In the genomic region with DNA sequence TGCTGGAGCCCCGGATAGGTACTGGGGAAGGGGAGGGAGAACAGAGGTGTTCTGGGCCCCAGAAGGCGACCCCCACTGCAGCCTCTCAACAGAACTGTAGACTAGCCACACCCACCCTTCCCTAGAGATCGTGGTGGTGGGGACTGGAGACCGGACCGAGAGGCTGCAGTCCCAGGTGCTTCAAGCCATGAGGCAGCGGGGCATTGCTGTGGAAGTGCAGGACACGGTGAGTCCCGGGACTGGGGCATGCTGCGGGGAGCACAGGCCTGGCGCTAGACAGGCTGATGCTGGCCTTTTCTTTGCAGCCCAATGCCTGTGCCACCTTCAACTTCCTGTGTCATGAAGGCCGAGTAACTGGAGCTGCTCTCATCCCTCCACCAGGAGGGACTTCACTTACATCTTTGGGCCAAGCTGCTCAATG, we compare ENCODE assay signal across 1 cellular context.
A peak's percentile ranks its signal among the peaks of the same experiment; 100 is the strongest.
TF ChIP-seq lines count a peak whose summit lies in the region.

No MANE protein-coding gene starts in this region.

TF ChIP-seq in HepG2, 621 proteins besides CTCF, POLR2A, EP300 and RAD21:
- TF ChIP-seq, protein P1, sequence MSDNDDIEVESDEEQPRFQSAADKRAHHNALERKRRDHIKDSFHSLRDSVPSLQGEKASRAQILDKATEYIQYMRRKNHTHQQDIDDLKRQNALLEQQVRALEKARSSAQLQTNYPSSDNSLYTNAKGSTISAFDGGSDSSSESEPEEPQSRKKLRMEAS (IDR thresholded peaks at IDR 0.05), result peak; percentile 20; the same call in 1 of the 2 replicates
- 0 out of 2 replicates have a peak, but pooled peaks have one; percentile 26 for TF ChIP-seq HNRNPL (IDR thresholded peaks at IDR 0.05; ENCODE audit: low read depth, low read length)
- no peak for TF ChIP-seq MBD4 (IDR thresholded peaks at IDR 0.05; ENCODE audit: borderline replicate concordance, low read length)
- no peak for TF ChIP-seq ZNF570 (CRISPR knock-in tag; IDR thresholded peaks at IDR 0.05; ENCODE audit: borderline replicate concordance)
- 0 out of 2 replicates have a peak, but pooled peaks have one; percentile 21 for TF ChIP-seq KLF9 (CRISPR knock-in tag; IDR thresholded peaks at IDR 0.05; ENCODE audit: low read depth)
- TF ChIP-seq, protein P2, sequence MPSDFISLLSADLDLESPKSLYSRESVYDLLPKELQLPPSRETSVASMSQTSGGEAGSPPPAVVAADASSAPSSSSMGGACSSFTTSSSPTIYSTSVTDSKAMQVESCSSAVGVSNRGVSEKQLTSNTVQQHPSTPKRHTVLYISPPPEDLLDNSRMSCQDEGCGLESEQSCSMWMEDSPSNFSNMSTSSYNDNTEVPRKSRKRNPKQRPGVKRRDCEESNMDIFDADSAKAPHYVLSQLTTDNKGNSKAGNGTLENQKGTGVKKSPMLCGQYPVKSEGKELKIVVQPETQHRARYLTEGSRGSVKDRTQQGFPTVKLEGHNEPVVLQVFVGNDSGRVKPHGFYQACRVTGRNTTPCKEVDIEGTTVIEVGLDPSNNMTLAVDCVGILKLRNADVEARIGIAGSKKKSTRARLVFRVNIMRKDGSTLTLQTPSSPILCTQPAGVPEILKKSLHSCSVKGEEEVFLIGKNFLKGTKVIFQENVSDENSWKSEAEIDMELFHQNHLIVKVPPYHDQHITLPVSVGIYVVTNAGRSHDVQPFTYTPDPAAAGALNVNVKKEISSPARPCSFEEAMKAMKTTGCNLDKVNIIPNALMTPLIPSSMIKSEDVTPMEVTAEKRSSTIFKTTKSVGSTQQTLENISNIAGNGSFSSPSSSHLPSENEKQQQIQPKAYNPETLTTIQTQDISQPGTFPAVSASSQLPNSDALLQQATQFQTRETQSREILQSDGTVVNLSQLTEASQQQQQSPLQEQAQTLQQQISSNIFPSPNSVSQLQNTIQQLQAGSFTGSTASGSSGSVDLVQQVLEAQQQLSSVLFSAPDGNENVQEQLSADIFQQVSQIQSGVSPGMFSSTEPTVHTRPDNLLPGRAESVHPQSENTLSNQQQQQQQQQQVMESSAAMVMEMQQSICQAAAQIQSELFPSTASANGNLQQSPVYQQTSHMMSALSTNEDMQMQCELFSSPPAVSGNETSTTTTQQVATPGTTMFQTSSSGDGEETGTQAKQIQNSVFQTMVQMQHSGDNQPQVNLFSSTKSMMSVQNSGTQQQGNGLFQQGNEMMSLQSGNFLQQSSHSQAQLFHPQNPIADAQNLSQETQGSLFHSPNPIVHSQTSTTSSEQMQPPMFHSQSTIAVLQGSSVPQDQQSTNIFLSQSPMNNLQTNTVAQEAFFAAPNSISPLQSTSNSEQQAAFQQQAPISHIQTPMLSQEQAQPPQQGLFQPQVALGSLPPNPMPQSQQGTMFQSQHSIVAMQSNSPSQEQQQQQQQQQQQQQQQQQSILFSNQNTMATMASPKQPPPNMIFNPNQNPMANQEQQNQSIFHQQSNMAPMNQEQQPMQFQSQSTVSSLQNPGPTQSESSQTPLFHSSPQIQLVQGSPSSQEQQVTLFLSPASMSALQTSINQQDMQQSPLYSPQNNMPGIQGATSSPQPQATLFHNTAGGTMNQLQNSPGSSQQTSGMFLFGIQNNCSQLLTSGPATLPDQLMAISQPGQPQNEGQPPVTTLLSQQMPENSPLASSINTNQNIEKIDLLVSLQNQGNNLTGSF (CRISPR knock-in tag; IDR thresholded peaks at IDR 0.05), result no peak
- TF ChIP-seq ZNF619 (CRISPR knock-in tag; IDR thresholded peaks at IDR 0.05), result no peak
- peak; percentile 33 for TF ChIP-seq TEAD3 (CRISPR knock-in tag; optimal IDR thresholded peaks at IDR 0.05; ENCODE audit: borderline replicate concordance)
- 0 out of 2 replicates have a peak, but pooled peaks have one; percentile 30 for TF ChIP-seq GZF1 (CRISPR knock-in tag; IDR thresholded peaks at IDR 0.05)
- no peak for TF ChIP-seq ZSCAN9 (CRISPR knock-in tag; IDR thresholded peaks at IDR 0.05; ENCODE audit: borderline replicate concordance)
- TF ChIP-seq, protein P3, sequence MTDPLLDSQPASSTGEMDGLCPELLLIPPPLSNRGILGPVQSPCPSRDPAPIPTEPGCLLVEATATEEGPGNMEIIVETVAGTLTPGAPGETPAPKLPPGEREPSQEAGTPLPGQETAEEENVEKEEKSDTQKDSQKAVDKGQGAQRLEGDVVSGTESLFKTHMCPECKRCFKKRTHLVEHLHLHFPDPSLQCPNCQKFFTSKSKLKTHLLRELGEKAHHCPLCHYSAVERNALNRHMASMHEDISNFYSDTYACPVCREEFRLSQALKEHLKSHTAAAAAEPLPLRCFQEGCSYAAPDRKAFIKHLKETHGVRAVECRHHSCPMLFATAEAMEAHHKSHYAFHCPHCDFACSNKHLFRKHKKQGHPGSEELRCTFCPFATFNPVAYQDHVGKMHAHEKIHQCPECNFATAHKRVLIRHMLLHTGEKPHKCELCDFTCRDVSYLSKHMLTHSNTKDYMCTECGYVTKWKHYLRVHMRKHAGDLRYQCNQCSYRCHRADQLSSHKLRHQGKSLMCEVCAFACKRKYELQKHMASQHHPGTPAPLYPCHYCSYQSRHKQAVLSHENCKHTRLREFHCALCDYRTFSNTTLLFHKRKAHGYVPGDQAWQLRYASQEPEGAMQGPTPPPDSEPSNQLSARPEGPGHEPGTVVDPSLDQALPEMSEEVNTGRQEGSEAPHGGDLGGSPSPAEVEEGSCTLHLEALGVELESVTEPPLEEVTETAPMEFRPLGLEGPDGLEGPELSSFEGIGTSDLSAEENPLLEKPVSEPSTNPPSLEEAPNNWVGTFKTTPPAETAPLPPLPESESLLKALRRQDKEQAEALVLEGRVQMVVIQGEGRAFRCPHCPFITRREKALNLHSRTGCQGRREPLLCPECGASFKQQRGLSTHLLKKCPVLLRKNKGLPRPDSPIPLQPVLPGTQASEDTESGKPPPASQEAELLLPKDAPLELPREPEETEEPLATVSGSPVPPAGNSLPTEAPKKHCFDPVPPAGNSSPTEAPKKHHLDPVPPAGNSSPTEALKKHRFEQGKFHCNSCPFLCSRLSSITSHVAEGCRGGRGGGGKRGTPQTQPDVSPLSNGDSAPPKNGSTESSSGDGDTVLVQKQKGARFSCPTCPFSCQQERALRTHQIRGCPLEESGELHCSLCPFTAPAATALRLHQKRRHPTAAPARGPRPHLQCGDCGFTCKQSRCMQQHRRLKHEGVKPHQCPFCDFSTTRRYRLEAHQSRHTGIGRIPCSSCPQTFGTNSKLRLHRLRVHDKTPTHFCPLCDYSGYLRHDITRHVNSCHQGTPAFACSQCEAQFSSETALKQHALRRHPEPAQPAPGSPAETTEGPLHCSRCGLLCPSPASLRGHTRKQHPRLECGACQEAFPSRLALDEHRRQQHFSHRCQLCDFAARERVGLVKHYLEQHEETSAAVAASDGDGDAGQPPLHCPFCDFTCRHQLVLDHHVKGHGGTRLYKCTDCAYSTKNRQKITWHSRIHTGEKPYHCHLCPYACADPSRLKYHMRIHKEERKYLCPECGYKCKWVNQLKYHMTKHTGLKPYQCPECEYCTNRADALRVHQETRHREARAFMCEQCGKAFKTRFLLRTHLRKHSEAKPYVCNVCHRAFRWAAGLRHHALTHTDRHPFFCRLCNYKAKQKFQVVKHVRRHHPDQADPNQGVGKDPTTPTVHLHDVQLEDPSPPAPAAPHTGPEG (CRISPR knock-in tag; IDR thresholded peaks at IDR 0.05), result no peak
- TF ChIP-seq SALL2 (CRISPR knock-in tag; IDR thresholded peaks at IDR 0.05), result 0 out of 2 replicates have a peak, but pooled peaks have one; percentile 17
- peak; percentile 61 for TF ChIP-seq POLR2G (IDR thresholded peaks at IDR 0.05; ENCODE audit: low read depth, low read length)
